ENCODE assay signal across 21 cellular contexts in the genomic region with DNA sequence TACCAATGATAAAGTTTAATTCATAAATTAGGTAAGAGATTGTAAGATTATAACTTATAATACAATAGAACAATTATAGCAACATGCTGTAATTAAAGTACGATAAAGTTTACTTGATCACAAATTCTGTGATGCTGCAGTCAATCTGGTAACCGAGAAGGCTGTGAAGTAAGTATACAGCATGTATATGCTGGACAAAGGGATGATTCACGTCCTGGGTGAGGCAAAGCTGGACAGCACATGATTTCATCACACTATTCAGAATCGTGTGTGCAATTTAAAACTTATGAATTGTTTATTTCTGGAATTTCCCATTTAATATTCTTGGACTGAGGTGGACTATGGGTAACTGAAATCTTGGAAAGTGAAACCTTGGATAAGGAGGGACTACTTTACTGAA.
DNase-seq lines count a peak whose midpoint lies in the region; ATAC-seq, FAIRE-seq and TF ChIP-seq lines count a peak whose summit lies in the region.
"Had no signal": no experiment of that assay in that cellular context is flagged by ENCODE, and none has a peak within 500 bp of the region (broad histone marks: within the 10 kb centered on the region; RNA-seq: fewer than 3 reads in every experiment).

No MANE protein-coding gene starts in this region.

- in situ Hi-C loops in mammary epithelial cell (cut with MboI; ENCODE audit: low sequenced_read_pairs in 2 of 2), result no loop called here

- H3K9me3 ChIP-seq in breast epithelium (no peaks in the 10 kb centered on the region), mammary epithelial cell (replicated peaks; ENCODE audit: insufficient read depth, low read length) (peaks cover 4% of the 10 kb centered on the region)

- no peaks in the 10 kb centered on the region for H3K79me2 ChIP-seq in mammary epithelial cell (ENCODE audit: insufficient read depth, low read length)

- peak overlapping the region; percentile 66 for H2AFZ ChIP-seq in mammary epithelial cell (ENCODE audit: low read depth, low read length)

- H3K36me3 Mint-ChIP-seq in MCF 10A (ENCODE audit: insufficient read depth, unreplicated experiment), result no peaks in the 10 kb centered on the region

- no peak for ATAC-seq in HG03460 (IDR thresholded peaks at IDR 0.05; ENCODE audit: unreplicated experiment)
- ATAC-seq: HCT116 had no signal

- H3K4me2 ChIP-seq in mammary epithelial cell (ENCODE audit: insufficient read depth, low read depth, low read length), result peak overlapping the region; percentile 56

- 28% methylated on average over 4 of the region's 4 CpGs for WGBS in mammary epithelial cell (ENCODE audit: low coverage, missing lambda C conversion rate)

- H3K4me1 Mint-ChIP-seq in MCF 10A (ENCODE audit: insufficient read depth, unreplicated experiment), result peaks cover 30% of the 10 kb centered on the region

- peak overlapping the region; percentile 61 for H3K9ac ChIP-seq in mammary epithelial cell (ENCODE audit: insufficient read depth, low read length)
- H3K9ac ChIP-seq: BLaER1 treated with 17β-estradiol and CSF1 and Interleukin-3, amounts not matched to agents 10 nM and 100 nM had no signal

- no peaks in the 10 kb centered on the region for H3K4me1 ChIP-seq in breast epithelium
- peaks cover 15% of the 10 kb centered on the region for H3K4me1 ChIP-seq in mammary epithelial cell (ENCODE audit: insufficient read depth, low read length)
- H3K4me1 ChIP-seq: SJSA1 had no signal

- DNase-seq in MCF 10A (ENCODE audit: unreplicated experiment) (peak; percentile 87), breast epithelium (ENCODE audit: low spot score in 2 of 2) (no peak), mammary epithelial cell (peak; percentile 93), fibroblast of the aortic adventitia (ENCODE audit: low read depth) (peak; percentile 19), urothelium cell line (ENCODE audit: low spot score) (peak; percentile 22), activated T-cell treated with anti-CD3 and anti-CD28 coated beads for 4 hours (no peak)
- DNase-seq in activated CD8-positive, alpha-beta memory T cell treated with anti-CD3 and anti-CD28 coated beads, Interleukin-2, amount 50 U/mL, for 4 hours, result no peak
- DNase-seq: DMS153, KG1, NCI-H1092 treated with DMSO at 0.1 percent for 48 hours, NCI-H1694 treated with DMSO at 0.1 percent for 48 hours, NCI-H446 treated with DMSO at 0.1 percent for 48 hours, NCI-H82 had no signal

- no peaks in the 10 kb centered on the region for H3K36me3 ChIP-seq in breast epithelium
- H3K36me3 ChIP-seq in mammary epithelial cell (ENCODE audit: insufficient read depth, low read length), result no peaks in the 10 kb centered on the region
- H3K36me3 ChIP-seq: BLaER1 treated with 17β-estradiol and CSF1 and Interleukin-3, amounts not matched to agents 10 nM and 100 nM; SJSA1 had no signal

- CTCF ChIA-PET in MCF 10A (lab: Yijun Ruan, JAX), result interaction anchor here (0.7 kb wide), 1 partner anchor 630 kb away, joined by 3 read pairs; no protein-coding TSS in a partner anchor
- CTCF ChIA-PET in mammary epithelial cell (lab: Charles Lee; ENCODE audit: low non-redundant PET), result no interaction called here

- H3K27ac ChIP-seq in breast epithelium, result no peak overlapping the region
- H3K27ac ChIP-seq in mammary epithelial cell (ENCODE audit: insufficient read depth, low read depth, low read length), result peak overlapping the region; percentile 94
- H3K27ac ChIP-seq: 22Rv1, HL-60, SJSA1 had no signal

- intact Hi-C loops in MCF 10A (cut with micrococcal nuclease) (no loop called here), breast epithelium (cut with DNase I; ENCODE audit: low total_unique reads) (no loop called here), mammary epithelial cell (cut with micrococcal nuclease) (no loop called here)

- no peaks in the 10 kb centered on the region for H4K20me1 ChIP-seq in mammary epithelial cell (ENCODE audit: insufficient read depth, low read length)
- H4K20me1 ChIP-seq: BLaER1 treated with 17β-estradiol and CSF1 and Interleukin-3, amounts not matched to agents 10 nM and 100 nM had no signal

- no peak overlapping the region for H3K4me3 ChIP-seq in breast epithelium
- peak overlapping the region in 1 of 3 experiments; percentile 20 for H3K4me3 ChIP-seq in mammary epithelial cell (replicated peaks in 1 of 3; ENCODE audit: insufficient read depth in 1 of 3, low read depth in 2 of 3, low read length in 3 of 3)
- no peak overlapping the region for H3K4me3 ChIP-seq in fibroblast of the aortic adventitia (ENCODE audit: low read depth, low read length)
- H3K4me3 ChIP-seq: BLaER1 treated with 17β-estradiol and CSF1 and Interleukin-3, amounts not matched to agents 10 nM and 100 nM; SJSA1 had no signal

- no peaks in the 10 kb centered on the region for H3K27me3 ChIP-seq in breast epithelium
- no peaks in the 10 kb centered on the region for H3K27me3 ChIP-seq in mammary epithelial cell (ENCODE audit: insufficient read depth, low read length)
- H3K27me3 ChIP-seq: BLaER1 treated with 17β-estradiol and CSF1 and Interleukin-3, amounts not matched to agents 10 nM and 100 nM; SJSA1 had no signal

- peak overlapping the region; percentile 69 for H3K4me3 Mint-ChIP-seq in MCF 10A (ENCODE audit: unreplicated experiment)

- H3K27ac Mint-ChIP-seq in MCF 10A (ENCODE audit: low read depth, unreplicated experiment), result peak overlapping the region; percentile 95

- H3K9me3 Mint-ChIP-seq in MCF 10A (ENCODE audit: unreplicated experiment), result no peaks in the 10 kb centered on the region

- H3K27me3 Mint-ChIP-seq in MCF 10A (ENCODE audit: insufficient read depth, unreplicated experiment), result no peaks in the 10 kb centered on the region

- TF ChIP-seq POLR2A in breast epithelium (IDR thresholded peaks at IDR 0.05), result no peak

- no peak for FAIRE-seq in urothelium cell line (lab: Jason Lieb, UNC)
- FAIRE-seq: G401.6, GM12891 had no signal

- POLR2A ChIA-PET in MCF 10A (lab: Yijun Ruan, JAX), result interaction anchor here (0.5 to 1.2 kb wide), 4 partner anchors 9 to 1767 kb away, joined by 3 to 5 read pairs (median 4); no protein-coding TSS in a partner anchor

- dilution Hi-C loops in mammary epithelial cell (cut with HindIII; ENCODE audit: low sequenced_read_pairs), result no loop called here

- no TSS peak for BruUV-seq in MCF 10A (replicated peaks; lab: Mats Ljungman, UMichigan)
- no TSS peak for BruUV-seq in mammary epithelial cell (replicated peaks; lab: Mats Ljungman, UMichigan)

- no peak for TF ChIP-seq CTCF in MCF 10A (IDR thresholded peaks at IDR 0.05; ENCODE audit: unreplicated experiment)
- no peak for TF ChIP-seq CTCF in breast epithelium (IDR thresholded peaks at IDR 0.05)
- no peak for TF ChIP-seq CTCF in mammary epithelial cell (conservative IDR thresholded peaks at IDR 0.05 in 1 of 2, IDR thresholded peaks at IDR 0.05 in 1 of 2; ENCODE audit: extremely low read depth in 1 of 2, insufficient read depth in 1 of 2, low read depth in 1 of 2, low read length in 2 of 2)
- TF ChIP-seq CTCF in fibroblast of the aortic adventitia (IDR thresholded peaks at IDR 0.05; ENCODE audit: insufficient read depth, low read length), result no peak

Comparison
In these comparisons a context has a peak if more than half of its experiments do, and no peak if none do; other contexts are left out.
1. DNase-seq: peak in MCF 10A (single experiment), mammary epithelial cell (single experiment), fibroblast of the aortic adventitia (single experiment) and urothelium cell line (single experiment); none in breast epithelium (0 of 2), activated T-cell treated with anti-CD3 and anti-CD28 coated beads for 4 hours (single experiment) and activated CD8-positive, alpha-beta memory T cell treated with anti-CD3 and anti-CD28 coated beads, Interleukin-2, amount 50 U/mL, for 4 hours (single experiment).